In genomic region chr1:216600730-216601426, GRCh38 we compare ENCODE assay signal across 8 cellular contexts.
DNase-seq lines count a peak whose midpoint lies in the region; ATAC-seq, FAIRE-seq and TF ChIP-seq lines count a peak whose summit lies in the region.

No MANE protein-coding gene starts in this region.

- peak overlapping the region; percentile 86; the same call in 1 of the 2 replicates for H2BK20ac ChIP-seq in IMR-90 (ENCODE audit: low read depth, low read length)

- H3K9me2 ChIP-seq in GM23248 (ENCODE audit: insufficient read depth), result no peaks in the 10 kb centered on the region

- H3K27ac ChIP-seq in GM23248 (peak overlapping the region; percentile 80), IMR-90 (ENCODE audit: insufficient read depth, low read length) (peak overlapping the region; percentile 80), SJSA1 (peak overlapping the region; percentile 83), endothelial cell of umbilical vein (ENCODE audit: insufficient read depth, low read depth, low read length) (peak overlapping the region; percentile 52), lower lobe of right lung (peak overlapping the region; percentile 95), subcutaneous abdominal adipose tissue (ENCODE audit: low read depth, low read length) (peak overlapping the region; percentile 71)

- H3K4me1 ChIP-seq in GM23248 (ENCODE audit: insufficient read depth) (no peaks in the 10 kb centered on the region), IMR-90 (ENCODE audit: control insufficient read depth, insufficient read depth, low read length) (peaks cover 5% of the 10 kb centered on the region), SJSA1 (replicated peaks) (peaks cover 7% of the 10 kb centered on the region; the same call in 1 of the 2 replicates), endothelial cell of umbilical vein (ENCODE audit: control insufficient read depth, extremely low read depth, insufficient read depth, low read length) (no peaks in the 10 kb centered on the region), lower lobe of right lung (no peaks in the 10 kb centered on the region), subcutaneous abdominal adipose tissue (ENCODE audit: control insufficient read depth in 5 of 5, insufficient read depth in 5 of 5, low read length in 5 of 5) (peaks cover 0 to 15% (median 9%) of the 10 kb centered on the region in 5 donors)

- dilution Hi-C loops in IMR-90 (cut with HindIII; ENCODE audit: low sequenced_read_pairs, unreplicated experiment) (no loop called here), endothelial cell of umbilical vein (cut with MboI; ENCODE audit: extremely low pct_ligation_motif_present, low sequenced_read_pairs) (no loop called here)

- TF ChIP-seq RAD21 in IMR-90 (IDR thresholded peaks at IDR 0.05; ENCODE audit: low read length), result peak; percentile 49

- TF ChIP-seq CTCF in GM12865 (IDR thresholded peaks at IDR 0.05; ENCODE audit: insufficient read depth, low read depth, low read length, missing control alignments) (peak; percentile 27), IMR-90 (conservative IDR thresholded peaks at IDR 0.05; ENCODE audit: low read depth, low read length) (peak; percentile 61), endothelial cell of umbilical vein (IDR thresholded peaks at IDR 0.05; ENCODE audit: extremely low read depth in 1 of 2, insufficient read depth in 1 of 2, low read depth in 1 of 2, low read length in 2 of 2) (peak; percentile 17 to 22), lower lobe of right lung (IDR thresholded peaks at IDR 0.05) (peak; percentile 50)

- H4K20me1 ChIP-seq in GM23248 (ENCODE audit: insufficient read depth) (no peaks in the 10 kb centered on the region), IMR-90 (ENCODE audit: insufficient read depth, low read length) (no peaks in the 10 kb centered on the region), endothelial cell of umbilical vein (replicated peaks; ENCODE audit: control insufficient read depth, extremely low read depth, insufficient read depth, low read length) (no peaks in the 10 kb centered on the region)

- no peaks in the 10 kb centered on the region for H3F3A ChIP-seq in GM23248 (ENCODE audit: insufficient read depth)

- H2AK9ac ChIP-seq in IMR-90 (replicated peaks; ENCODE audit: low read depth, low read length, poor library complexity), result peak overlapping the region; percentile 79

- peak overlapping the region; percentile 96 for H3K56ac ChIP-seq in IMR-90 (ENCODE audit: extremely low read depth, insufficient read depth, low read length)

- peak overlapping the region; percentile 80 for H3K14ac ChIP-seq in IMR-90 (replicated peaks; ENCODE audit: low read depth, low read length)

- H3K4me2 ChIP-seq in GM23248 (ENCODE audit: unreplicated experiment), result peak overlapping the region; percentile 79
- H3K4me2 ChIP-seq in IMR-90 (ENCODE audit: low read depth, low read length), result peak overlapping the region; percentile 86
- peak overlapping the region; percentile 83 for H3K4me2 ChIP-seq in endothelial cell of umbilical vein (ENCODE audit: insufficient read depth, low read length)

- 1% methylated on average over 45 to 46 of the region's 53 CpGs for WGBS in GM23248 (ENCODE audit: low coverage in 1 of 2, low lambda C conversion rate in 2 of 2, missing lambda C conversion rate in 2 of 2), 2 experiments
- 1% methylated on average over 31 of the region's 53 CpGs; no CpG with 5 or more reads in 1 of the 2 experiments for WGBS in IMR-90 (ENCODE audit: extremely low coverage in 2 of 2, insufficient read length in 1 of 2), 2 experiments

- H3K79me2 ChIP-seq in GM23248 (ENCODE audit: insufficient read depth) (no peaks in the 10 kb centered on the region), endothelial cell of umbilical vein (ENCODE audit: control insufficient read depth, insufficient read depth, low read length) (no peaks in the 10 kb centered on the region)

- peak overlapping the region; percentile 99; the same call in 2 of the 3 replicates for H2BK15ac ChIP-seq in IMR-90 (ENCODE audit: low read depth, low read length)

- peak overlapping the region; percentile 84 for H4K91ac ChIP-seq in IMR-90 (ENCODE audit: insufficient read depth, low read depth, low read length)

- H3K4me3 ChIP-seq in GM12865 (ENCODE audit: low read depth, low read length), result peak overlapping the region; percentile 59
- H3K4me3 ChIP-seq in GM23248, result peak overlapping the region; percentile 85
- peak overlapping the region; percentile 65 for H3K4me3 ChIP-seq in IMR-90 (ENCODE audit: insufficient read depth, low read depth, low read length)
- H3K4me3 ChIP-seq in SJSA1, result peak overlapping the region; percentile 54
- peak overlapping the region; percentile 43 to 59 (median 53) for H3K4me3 ChIP-seq in endothelial cell of umbilical vein (replicated peaks in 1 of 3; ENCODE audit: insufficient read depth in 1 of 3, low read depth in 1 of 3, low read length in 3 of 3)
- H3K4me3 ChIP-seq in lower lobe of right lung, result peak overlapping the region; percentile 71
- H3K4me3 ChIP-seq in subcutaneous abdominal adipose tissue (ENCODE audit: low read depth in 1 of 5, low read length in 5 of 5), result peak overlapping the region; percentile 83 to 92 (median 85)

- H2BK120ac ChIP-seq in IMR-90 (ENCODE audit: low read depth, low read length), result peak overlapping the region; percentile 89

- intact Hi-C loops in IMR-90 (cut with micrococcal nuclease) (loop anchor here (2.0 to 10.0 kb wide), 8 partner anchors 70 to 1574 kb away; partner anchors contain the start of gene ESRRG), endothelial cell of umbilical vein (cut with micrococcal nuclease) (no loop called here), lower lobe of right lung (cut with DNase I) (no loop called here)

- peak; percentile 94 for ATAC-seq in IMR-90 (ENCODE audit: low read depth)
- ATAC-seq in lower lobe of right lung, result peak; percentile 97

- peak overlapping the region; percentile 93 for H3K9ac ChIP-seq in GM23248
- peak overlapping the region; percentile 71 for H3K9ac ChIP-seq in IMR-90 (ENCODE audit: low read depth, low read length)
- peak overlapping the region; percentile 75 for H3K9ac ChIP-seq in endothelial cell of umbilical vein (replicated peaks; ENCODE audit: extremely low read depth, insufficient read depth, low read length)
- peak overlapping the region; percentile 58 to 85 (median 80) for H3K9ac ChIP-seq in subcutaneous abdominal adipose tissue (ENCODE audit: low read length in 5 of 5)

- DNase-seq in GM12865 (ENCODE audit: low read depth), result peak; percentile 49
- DNase-seq in GM23248, result peak; percentile 87
- DNase-seq in IMR-90, result peak; percentile 78
- peak; percentile 74 to 89 for DNase-seq in SJSA1 (ENCODE audit: low read depth in 1 of 2, low spot score in 2 of 2)
- DNase-seq in endothelial cell of umbilical vein (ENCODE audit: low read depth, low spot score), result peak; percentile 56
- DNase-seq in lower lobe of right lung, result peak; percentile 83
- DNase-seq in activated effector memory CD4-positive, alpha-beta T cell treated with anti-CD3 and anti-CD28 coated beads, Interleukin-2, amount 50 U/mL, for 16 hours, result no peak

- BruUV-seq in IMR-90 (replicated peaks; lab: Mats Ljungman, UMichigan) (no TSS peak), endothelial cell of umbilical vein (replicated peaks; lab: Mats Ljungman, UMichigan) (TSS peak; percentile 62)

- peak overlapping the region; percentile 91 for H2BK5ac ChIP-seq in IMR-90 (ENCODE audit: low read depth, low read length, poor library complexity, severe bottlenecking)

- in situ Hi-C loops in GM23248 (cut with MboI), result no loop called here
- in situ Hi-C loops in IMR-90 (cut with MboI; ENCODE audit: low sequenced_read_pairs), result no loop called here

- H3K9me1 ChIP-seq in IMR-90 (ENCODE audit: insufficient read depth, low read length), result no peaks in the 10 kb centered on the region; the same call in 1 of the 2 replicates
- no peaks in the 10 kb centered on the region for H3K9me1 ChIP-seq in endothelial cell of umbilical vein (replicated peaks; ENCODE audit: control insufficient read depth, extremely low read depth, insufficient read depth, low read length)

- peak overlapping the region; percentile 46 to 96 for H4K8ac ChIP-seq in IMR-90 (ENCODE audit: low read depth in 2 of 2, low read length in 2 of 2)

- H3K36me3 ChIP-seq in GM23248 (ENCODE audit: low read depth) (no peaks in the 10 kb centered on the region), IMR-90 (ENCODE audit: control insufficient read depth, insufficient read depth, low read length) (no peaks in the 10 kb centered on the region), SJSA1 (no peaks in the 10 kb centered on the region), endothelial cell of umbilical vein (ENCODE audit: control insufficient read depth in 2 of 2, extremely low read depth in 1 of 2, insufficient read depth in 2 of 2, low read length in 2 of 2) (no peaks in the 10 kb centered on the region), lower lobe of right lung (no peaks in the 10 kb centered on the region), subcutaneous abdominal adipose tissue (ENCODE audit: control insufficient read depth in 5 of 5, insufficient read depth in 5 of 5, low read length in 5 of 5) (no peaks in the 10 kb centered on the region)

- no peaks in the 10 kb centered on the region for H3K79me1 ChIP-seq in IMR-90 (ENCODE audit: low read depth in 1 of 2, low read length in 2 of 2)

- TF ChIP-seq POLR2A in IMR-90 (IDR thresholded peaks at IDR 0.05; ENCODE audit: low read depth, low read length), result peak; percentile 53; the same call in 1 of the 2 replicates
- no peak for TF ChIP-seq POLR2A in endothelial cell of umbilical vein (IDR thresholded peaks at IDR 0.05; ENCODE audit: low read depth, low read length)

- peak; percentile 81 for FAIRE-seq in endothelial cell of umbilical vein (lab: Jason Lieb, UNC)

- H4K5ac ChIP-seq in IMR-90 (ENCODE audit: low read depth, low read length), result peak overlapping the region; percentile 86

- peak overlapping the region; percentile 93 for H3K4ac ChIP-seq in IMR-90 (ENCODE audit: low read depth, low read length)

- POLR2A ChIA-PET in IMR-90 (lab: Charles Lee; ENCODE audit: unreplicated experiment), result no interaction called here
- POLR2A ChIA-PET in endothelial cell of umbilical vein (lab: Charles Lee), result no interaction called here

- no peaks in the 10 kb centered on the region for H3K27me3 ChIP-seq in GM23248 (replicated peaks; ENCODE audit: insufficient read depth)
- H3K27me3 ChIP-seq in IMR-90 (ENCODE audit: control insufficient read depth, insufficient read depth, low read length), result no peaks in the 10 kb centered on the region
- 0 out of 2 replicates have a peak, but pooled peaks cover 4% of the 10 kb centered on the region for H3K27me3 ChIP-seq in SJSA1 (replicated peaks)
- H3K27me3 ChIP-seq in endothelial cell of umbilical vein (ENCODE audit: control insufficient read depth in 2 of 2, insufficient read depth in 2 of 2, low read length in 2 of 2), result no peaks in the 10 kb centered on the region
- H3K27me3 ChIP-seq in lower lobe of right lung (ENCODE audit: low read depth), result no peaks in the 10 kb centered on the region
- peaks cover 0 to 3% (median 0%) of the 10 kb centered on the region in 5 donors for H3K27me3 ChIP-seq in subcutaneous abdominal adipose tissue (ENCODE audit: control insufficient read depth in 5 of 5, insufficient read depth in 4 of 5, low read length in 5 of 5)

- no peak overlapping the region for H2AK5ac ChIP-seq in IMR-90 (ENCODE audit: low read depth, low read length)

- peak overlapping the region; percentile 89 for H3K18ac ChIP-seq in IMR-90 (ENCODE audit: low read depth, low read length)

- H2AFZ ChIP-seq in GM23248 (peak overlapping the region; percentile 97), IMR-90 (replicated peaks; ENCODE audit: low read length, poor library complexity) (peak overlapping the region; percentile 95), endothelial cell of umbilical vein (ENCODE audit: low read depth, low read length) (peak overlapping the region; percentile 96)

- peak overlapping the region; percentile 97 for H3K23ac ChIP-seq in IMR-90 (ENCODE audit: low read depth, low read length)

- H3K9me3 ChIP-seq in GM23248 (ENCODE audit: low read depth), result no peaks in the 10 kb centered on the region
- H3K9me3 ChIP-seq in IMR-90 (ENCODE audit: control insufficient read depth, insufficient read depth, low read length), result no peaks in the 10 kb centered on the region
- no peaks in the 10 kb centered on the region for H3K9me3 ChIP-seq in SJSA1 (replicated peaks)
- no peaks in the 10 kb centered on the region for H3K9me3 ChIP-seq in endothelial cell of umbilical vein (replicated peaks; ENCODE audit: control insufficient read depth, insufficient read depth, low read length)
- H3K9me3 ChIP-seq in lower lobe of right lung, result no peaks in the 10 kb centered on the region
- H3K9me3 ChIP-seq in subcutaneous abdominal adipose tissue (ENCODE audit: control insufficient read depth in 5 of 5, low read length in 5 of 5), result no peaks in the 10 kb centered on the region

- CTCF ChIA-PET in IMR-90 (lab: Yijun Ruan, JAX) (interaction anchor here (0.6 to 1.2 kb wide), 10 partner anchors 9 to 293 kb away, joined by 3 to 6 read pairs (median 3); no protein-coding TSS in a partner anchor), endothelial cell of umbilical vein (lab: Charles Lee) (interaction anchor here (1.0 kb wide), 1 partner anchor 1060 kb away, joined by 3 read pairs; no protein-coding TSS in a partner anchor)
